Comparison of ENCODE assay signal across 8 cellular contexts in genomic region chr4:179867300-179867878, GRCh38.
DNase-seq lines count a peak whose midpoint lies in the region; ATAC-seq and TF ChIP-seq lines count a peak whose summit lies in the region.

No MANE protein-coding gene starts in this region.

- TF ChIP-seq RAD21 in Ishikawa (IDR thresholded peaks at IDR 0.05; ENCODE audit: low read depth), result peak; percentile 79

- peak; percentile 91 for TF ChIP-seq CTCF in endodermal cell (conservative IDR thresholded peaks at IDR 0.05)

- H3K27ac Mint-ChIP-seq in activated naive CD4-positive, alpha-beta T cell treated with anti-CD3 and anti-CD28 coated beads, Interleukin-2, amount 10 ng/mL, durations not matched to agents 7 days and 5 days, result no peak overlapping the region
- H3K27ac Mint-ChIP-seq in endodermal cell (no peak overlapping the region), T-helper 17 cell (no peak overlapping the region)

- H3K4me3 ChIP-seq in GM23248, result no peak overlapping the region
- no peak overlapping the region for H3K4me3 ChIP-seq in SK-N-MC
- no peak overlapping the region for H3K4me3 ChIP-seq in endodermal cell (ENCODE audit: low read length)

- H3K36me3 ChIP-seq in GM23248 (ENCODE audit: low read depth), result no peaks in the 10 kb centered on the region
- no peaks in the 10 kb centered on the region for H3K36me3 ChIP-seq in SK-N-MC (ENCODE audit: insufficient read depth, low read length)
- no peaks in the 10 kb centered on the region for H3K36me3 ChIP-seq in endodermal cell (ENCODE audit: control insufficient read depth, insufficient read depth, low read length)

- H3K27me3 Mint-ChIP-seq in activated naive CD4-positive, alpha-beta T cell treated with anti-CD3 and anti-CD28 coated beads, Interleukin-2, amount 10 ng/mL, durations not matched to agents 7 days and 5 days, result no peaks in the 10 kb centered on the region
- H3K27me3 Mint-ChIP-seq in endodermal cell (ENCODE audit: insufficient read depth), result no peaks in the 10 kb centered on the region
- H3K27me3 Mint-ChIP-seq in T-helper 17 cell, result no peaks in the 10 kb centered on the region

- H3K4me3 Mint-ChIP-seq in activated naive CD4-positive, alpha-beta T cell treated with anti-CD3 and anti-CD28 coated beads, Interleukin-2, amount 10 ng/mL, durations not matched to agents 7 days and 5 days, result no peak overlapping the region
- H3K4me3 Mint-ChIP-seq in endodermal cell (no peak overlapping the region), T-helper 17 cell (no peak overlapping the region)

- peak; percentile 20 for DNase-seq in activated naive CD4-positive, alpha-beta T cell treated with anti-CD3 and anti-CD28 coated beads, Interleukin-2, amount 10 ng/mL, durations not matched to agents 7 days and 5 days
- no peak for DNase-seq in activated naive CD4-positive, alpha-beta T cell (lab: John Stamatoyannopoulos, UW)
- peak; percentile 17 for DNase-seq in GM23248
- DNase-seq in SK-N-MC (ENCODE audit: low read depth, low spot score), result peak; percentile 45
- peak; percentile 95 for DNase-seq in endodermal cell
- DNase-seq in pons (ENCODE audit: low spot score), result peak; percentile 72
- DNase-seq in T-helper 17 cell, result no peak

- 29 to 31% methylated on average over 6 of the region's 6 CpGs for WGBS in GM23248 (ENCODE audit: low coverage in 1 of 2, low lambda C conversion rate in 2 of 2, missing lambda C conversion rate in 2 of 2), 2 experiments
- WGBS in endodermal cell (ENCODE audit: insufficient coverage in 1 of 2, insufficient read length in 1 of 2), 2 experiments, result 14 to 33% methylated on average over 1 to 6 of the region's 6 CpGs

- H3F3A ChIP-seq in GM23248 (ENCODE audit: insufficient read depth), result no peaks in the 10 kb centered on the region

- TF ChIP-seq EP300 in Ishikawa (IDR thresholded peaks at IDR 0.05; ENCODE audit: borderline replicate concordance), result no peak

- in situ Hi-C loops in GM23248 (cut with MboI), result no loop called here

- H3K9ac ChIP-seq in GM23248 (no peak overlapping the region), SK-N-MC (ENCODE audit: insufficient read length) (no peak overlapping the region), endodermal cell (ENCODE audit: extremely low read depth, low read length, poor library complexity, severe bottlenecking) (no peak overlapping the region)

- H3K27ac ChIP-seq in GM23248 (no peak overlapping the region), SK-N-MC (no peak overlapping the region), endodermal cell (ENCODE audit: low read depth, low read length) (no peak overlapping the region)

- H3K27me3 ChIP-seq in GM23248 (replicated peaks; ENCODE audit: insufficient read depth), result no peaks in the 10 kb centered on the region
- H3K27me3 ChIP-seq in endodermal cell (ENCODE audit: control insufficient read depth, insufficient read depth, low read length, poor library complexity, severe bottlenecking), result no peaks in the 10 kb centered on the region

- no peaks in the 10 kb centered on the region for H3K9me2 ChIP-seq in GM23248 (ENCODE audit: insufficient read depth)

- no peaks in the 10 kb centered on the region for H3K4me1 Mint-ChIP-seq in activated naive CD4-positive, alpha-beta T cell treated with anti-CD3 and anti-CD28 coated beads, Interleukin-2, amount 10 ng/mL, durations not matched to agents 7 days and 5 days
- no peaks in the 10 kb centered on the region for H3K4me1 Mint-ChIP-seq in endodermal cell
- no peaks in the 10 kb centered on the region for H3K4me1 Mint-ChIP-seq in T-helper 17 cell

- ATAC-seq in T-helper 17 cell, result no peak

- no peaks in the 10 kb centered on the region for H3K9me3 ChIP-seq in GM23248 (ENCODE audit: low read depth)
- H3K9me3 ChIP-seq in SK-N-MC (ENCODE audit: low read depth, low read length), result no peaks in the 10 kb centered on the region
- H3K9me3 ChIP-seq in endodermal cell (ENCODE audit: control insufficient read depth, low read length), result no peaks in the 10 kb centered on the region
- no peaks in the 10 kb centered on the region for H3K9me3 ChIP-seq in T-helper 17 cell (ENCODE audit: control insufficient read depth, low read length, poor library complexity, severe bottlenecking)

- no peaks in the 10 kb centered on the region for H3K36me3 Mint-ChIP-seq in activated naive CD4-positive, alpha-beta T cell treated with anti-CD3 and anti-CD28 coated beads, Interleukin-2, amount 10 ng/mL, durations not matched to agents 7 days and 5 days
- no peaks in the 10 kb centered on the region for H3K36me3 Mint-ChIP-seq in endodermal cell (ENCODE audit: low read depth)
- no peaks in the 10 kb centered on the region for H3K36me3 Mint-ChIP-seq in T-helper 17 cell (ENCODE audit: low read depth)

- no peak overlapping the region for H2AFZ ChIP-seq in GM23248

- no peaks in the 10 kb centered on the region for H3K4me1 ChIP-seq in GM23248 (ENCODE audit: insufficient read depth)
- no peaks in the 10 kb centered on the region for H3K4me1 ChIP-seq in endodermal cell (ENCODE audit: control insufficient read depth, insufficient read depth, low read length)

- no peak overlapping the region for H3K4me2 ChIP-seq in GM23248 (ENCODE audit: unreplicated experiment)

- H4K20me1 ChIP-seq in GM23248 (ENCODE audit: insufficient read depth), result no peaks in the 10 kb centered on the region

- no peaks in the 10 kb centered on the region for H3K79me2 ChIP-seq in GM23248 (ENCODE audit: insufficient read depth)

- CTCF ChIA-PET in activated naive CD4-positive, alpha-beta T cell treated with anti-CD3 and anti-CD28 coated beads, Interleukin-2, amount 10 ng/mL, durations not matched to agents 7 days and 5 days (lab: Charles Lee), result interaction anchor here (1.0 to 1.1 kb wide), 3 partner anchors 8 to 798 kb away, joined by 3 to 6 read pairs (median 4); no protein-coding TSS in a partner anchor

- peaks cover 2% of the 10 kb centered on the region for H3K9me3 Mint-ChIP-seq in activated naive CD4-positive, alpha-beta T cell treated with anti-CD3 and anti-CD28 coated beads, Interleukin-2, amount 10 ng/mL, durations not matched to agents 7 days and 5 days
- H3K9me3 Mint-ChIP-seq in endodermal cell, result no peaks in the 10 kb centered on the region

TF ChIP-seq in Ishikawa, 13 proteins besides CTCF, POLR2A, EP300 and RAD21:
- TF ChIP-seq TAF1 (IDR thresholded peaks at IDR 0.05; ENCODE audit: low read depth) (no peak), FOXM1 (IDR thresholded peaks at IDR 0.05; ENCODE audit: borderline replicate concordance, low read depth) (no peak), CEBPB (IDR thresholded peaks at IDR 0.05) (no peak), YY1 (IDR thresholded peaks at IDR 0.05; ENCODE audit: low read depth) (no peak), MAX (IDR thresholded peaks at IDR 0.05) (no peak), CREB1 (IDR thresholded peaks at IDR 0.05; ENCODE audit: low read depth) (no peak)
- TF ChIP-seq, protein P1, sequence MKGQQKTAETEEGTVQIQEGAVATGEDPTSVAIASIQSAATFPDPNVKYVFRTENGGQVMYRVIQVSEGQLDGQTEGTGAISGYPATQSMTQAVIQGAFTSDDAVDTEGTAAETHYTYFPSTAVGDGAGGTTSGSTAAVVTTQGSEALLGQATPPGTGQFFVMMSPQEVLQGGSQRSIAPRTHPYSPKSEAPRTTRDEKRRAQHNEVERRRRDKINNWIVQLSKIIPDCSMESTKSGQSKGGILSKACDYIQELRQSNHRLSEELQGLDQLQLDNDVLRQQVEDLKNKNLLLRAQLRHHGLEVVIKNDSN (IDR thresholded peaks at IDR 0.05), result no peak

Comparison
In these comparisons a context has a peak if more than half of its experiments do, and no peak if none do; other contexts are left out.
1. DNase-seq: peak in activated naive CD4-positive, alpha-beta T cell treated with anti-CD3 and anti-CD28 coated beads, Interleukin-2, amount 10 ng/mL, durations not matched to agents 7 days and 5 days (single experiment), GM23248 (single experiment), SK-N-MC (single experiment), endodermal cell (single experiment) and pons (single experiment); none in activated naive CD4-positive, alpha-beta T cell (0 of 4) and T-helper 17 cell (0 of 3).